22 cellular contexts compared by ENCODE assay signal in genomic region chr2:207498427-207498826, GRCh38. TPM values are rescaled to one million over a fixed set of nuclear protein-coding genes. Genes with fewer than 3 reads are reported as not detected.
DNase-seq lines count a peak whose midpoint lies in the region; ATAC-seq and TF ChIP-seq lines count a peak whose summit lies in the region.
"Had no signal": no experiment of that assay in that cellular context is flagged by ENCODE, and none has a peak within 500 bp of the region (broad histone marks: within the 10 kb centered on the region; RNA-seq: fewer than 3 reads in every experiment).

No MANE protein-coding gene starts in this region.

- H3K36me3 Mint-ChIP-seq in CD14-positive monocyte (peaks cover 7 to 12% of the 10 kb centered on the region in 2 donors), WTC11 (no peaks in the 10 kb centered on the region)
- H3K36me3 Mint-ChIP-seq: CD8-positive, alpha-beta T cell had no signal

- TF ChIP-seq CTCF in CD14-positive monocyte (IDR thresholded peaks at IDR 0.05) (no peak), WTC11 (IDR thresholded peaks at IDR 0.05) (no peak), lower lobe of right lung (IDR thresholded peaks at IDR 0.05) (no peak)

- CTCF ChIA-PET in WTC11 (lab: Charles Lee) = no interaction called here

- peak overlapping the region; percentile 49 to 84 for H3K4me3 Mint-ChIP-seq in CD14-positive monocyte
- no peak overlapping the region for H3K4me3 Mint-ChIP-seq in WTC11
- H3K4me3 Mint-ChIP-seq: CD8-positive, alpha-beta T cell had no signal

- no peaks in the 10 kb centered on the region for H3K36me3 ChIP-seq in lower lobe of right lung
- H3K36me3 ChIP-seq: Peyer's patch, SJSA1 had no signal

- intact Hi-C loops in CD14-positive monocyte (cut with micrococcal nuclease) (no loop called here), lower lobe of right lung (cut with DNase I) (no loop called here)

- peak; percentile 75 for ATAC-seq in WTC11
- ATAC-seq in lower lobe of right lung = no peak
- ATAC-seq: A549; CD8-positive, alpha-beta T cell; HepG2 had no signal

- H3K27me3 ChIP-seq in lower lobe of right lung (ENCODE audit: low read depth) = no peaks in the 10 kb centered on the region
- H3K27me3 ChIP-seq: Peyer's patch, SJSA1 had no signal

- peak; percentile 2 for DNase-seq in Ammon's horn (ENCODE audit: low spot score)
- DNase-seq in CD14-positive monocyte (ENCODE audit: low spot score) = no peak
- DNase-seq in WTC11 (ENCODE audit: low spot score) = no peak
- DNase-seq in lower lobe of right lung = no peak
- no peak for DNase-seq in SHP77 (lab: John Stamatoyannopoulos, UW)
- DNase-seq in NCI-H524 treated with DMSO at 0.1 percent for 48 hours (lab: John Stamatoyannopoulos, UW) = no peak
- DNase-seq in GOT3 (lab: John Stamatoyannopoulos, UW) = no peak
- no peak for DNase-seq in H4 (ENCODE audit: low spot score)
- DNase-seq: Calu3; CD8-positive, alpha-beta T cell; DMS153; MM.1S; NCI-H1092; NCI-H1436; NCI-H187 treated with DMSO at 0.1 percent for 48 hours; NCI-H2107; NCI-H446 treated with DMSO at 0.1 percent for 48 hours; NCI-H774; Peyer's patch had no signal

- H3K4me1 Mint-ChIP-seq in CD14-positive monocyte = peaks cover 67% of the 10 kb centered on the region
- peaks cover 34% of the 10 kb centered on the region for H3K4me1 Mint-ChIP-seq in WTC11

- H3K27ac Mint-ChIP-seq in CD14-positive monocyte (peak overlapping the region; percentile 91 to 99 (median 98)), WTC11 (no peak overlapping the region)
- H3K27ac Mint-ChIP-seq: CD8-positive, alpha-beta T cell had no signal

- POLR2A ChIA-PET in WTC11 (lab: Charles Lee) = no interaction called here

- H3K4me1 ChIP-seq in lower lobe of right lung = peaks cover 17% of the 10 kb centered on the region
- H3K4me1 ChIP-seq: A549 had no signal

- H3K27ac ChIP-seq in lower lobe of right lung = peak overlapping the region; percentile 59
- H3K27ac ChIP-seq: A549, Peyer's patch, SJSA1 had no signal

- no peaks in the 10 kb centered on the region for H3K9me3 ChIP-seq in lower lobe of right lung
- H3K9me3 ChIP-seq: A549, Peyer's patch, SJSA1 had no signal

- H3K27me3 Mint-ChIP-seq in CD14-positive monocyte (ENCODE audit: low read depth in 3 of 3) (peaks cover 0 to 5% (median 5%) of the 10 kb centered on the region in 3 donors), WTC11 (ENCODE audit: low read depth) (no peaks in the 10 kb centered on the region)

- H3K9me3 Mint-ChIP-seq in CD14-positive monocyte (peaks cover 0 to 4% (median 0%) of the 10 kb centered on the region in 7 donors), WTC11 (no peaks in the 10 kb centered on the region)
- H3K9me3 Mint-ChIP-seq: CD8-positive, alpha-beta T cell had no signal

- H3K4me3 ChIP-seq in lower lobe of right lung = no peak overlapping the region
- H3K4me3 ChIP-seq: A549, Peyer's patch, SJSA1 had no signal

TF ChIP-seq in WTC11, 78 proteins besides CTCF, POLR2A, EP300 and RAD21:
- TF ChIP-seq ZNF423 (CRISPR knock-in tag; IDR thresholded peaks at IDR 0.05) (no peak), E2F4 (CRISPR knock-in tag; IDR thresholded peaks at IDR 0.05; ENCODE audit: borderline replicate concordance, low read depth) (no peak), E2F5 (CRISPR knock-in tag; IDR thresholded peaks at IDR 0.05) (no peak)

RNA-seq across cellular contexts. Expression of gene CREB1, which starts 31.3 kb away (rescaled TPM):
- polyA plus RNA-seq in CD14-positive monocyte = 10 to 100 TPM; 55.2 to 60.5 TPM
- total RNA-seq in WTC11 (2021) (80.7 to 97.7 TPM (median 85.0 TPM) in 3 replicates), lower lobe of right lung (71.3 TPM)
- 11.2 and 37.9 TPM in 2 replicates for total RNA-seq in H4 (2014; rRNA removed; shearing (Covaris generic))
